11 cellular contexts compared by ENCODE assay signal in the genomic region with DNA sequence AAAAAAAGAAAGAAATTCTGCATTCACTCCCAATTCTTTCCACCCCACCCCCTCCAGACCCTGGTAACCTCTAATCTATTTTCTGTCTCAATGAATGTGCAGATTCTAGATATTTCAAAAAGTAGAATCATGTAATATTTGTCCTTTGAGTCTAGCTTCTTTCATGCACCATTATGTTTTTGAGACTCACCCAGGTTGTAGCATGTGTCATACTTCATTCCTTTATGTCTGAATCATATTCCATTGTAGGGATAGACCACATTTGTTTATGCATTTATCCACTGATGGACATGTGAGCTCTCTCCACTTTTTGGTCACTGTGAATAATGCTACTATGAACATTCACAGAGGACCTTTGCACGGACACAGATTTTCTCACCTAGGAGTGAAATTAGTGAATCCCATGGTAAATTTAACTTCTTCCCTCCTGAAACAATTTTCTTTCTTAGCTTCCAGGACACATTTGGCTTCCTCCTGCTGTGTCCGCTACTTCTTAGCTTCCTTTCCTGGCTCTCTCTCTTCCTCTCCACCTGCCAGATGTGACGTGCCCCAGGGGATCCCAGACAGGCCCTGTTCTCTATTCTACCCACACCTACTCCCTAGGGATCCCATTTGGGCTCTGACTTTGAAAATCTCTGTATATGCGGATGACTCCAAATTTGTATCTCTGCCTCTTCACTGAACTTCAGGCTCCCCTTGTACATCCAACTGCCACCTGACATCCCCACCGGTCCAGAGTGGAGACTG. TPM values are rescaled to one million over a fixed set of nuclear protein-coding genes. Genes with fewer than 3 reads are reported as not detected.
DNase-seq lines count a peak whose midpoint lies in the region; FAIRE-seq and TF ChIP-seq lines count a peak whose summit lies in the region.
"Had no signal": no experiment of that assay in that cellular context is flagged by ENCODE, and none has a peak within 500 bp of the region (broad histone marks: within the 10 kb centered on the region; RNA-seq: fewer than 3 reads in every experiment).

No MANE protein-coding gene starts in this region.

- H3K4me3 ChIP-seq in epithelial cell of proximal tubule (ENCODE audit: low read depth, low read length) = no peak overlapping the region
- no peak overlapping the region for H3K4me3 ChIP-seq in skeletal muscle cell (ENCODE audit: low read depth, low read length)
- H3K4me3 ChIP-seq: upper lobe of left lung had no signal

- FAIRE-seq in RCC 7860 (lab: Jason Lieb, UNC) = peak; percentile 95

- DNase-seq in H4 (ENCODE audit: low spot score) (peak; percentile 89), RCC 7860 (ENCODE audit: low spot score) (peak; percentile 91), epithelial cell of proximal tubule (ENCODE audit: low read depth) (peak; percentile 55), skeletal muscle cell (ENCODE audit: low read depth) (peak; percentile 52), NCI-H748 treated with DMSO at 0.1 percent for 48 hours (lab: John Stamatoyannopoulos, UW) (no peak), GF-D8 (lab: John Stamatoyannopoulos, UW) (no peak), COLO668 (lab: John Stamatoyannopoulos, UW; ENCODE audit: unreplicated experiment) (no peak)
- no peak for DNase-seq in activated CD8-positive, alpha-beta memory T cell treated with anti-CD3 and anti-CD28 coated beads, Interleukin-2, amount 50 U/mL, for 4 hours
- DNase-seq: caudate nucleus, left cardiac atrium, upper lobe of left lung had no signal

- TF ChIP-seq CTCF in epithelial cell of proximal tubule (conservative IDR thresholded peaks at IDR 0.05; ENCODE audit: low read depth, low read length) = no peak

RNA-seq across cellular contexts. Expression of a gene that starts 24.0 kb away (rescaled TPM):
- total RNA-seq in H4 (2014; rRNA removed; shearing (Covaris generic)) = 11.2 and 13.8 TPM in 2 replicates
- total RNA-seq in epithelial cell of proximal tubule = 19.0 and 20.5 TPM in 2 replicates

Comparison
In these comparisons a context has a peak if more than half of its experiments do, and no peak if none do; other contexts are left out.
1. DNase-seq: peak in H4 (single experiment), RCC 7860 (single experiment), epithelial cell of proximal tubule (single experiment) and skeletal muscle cell (single experiment); none in NCI-H748 treated with DMSO at 0.1 percent for 48 hours (single experiment), GF-D8 (single experiment), activated CD8-positive, alpha-beta memory T cell treated with anti-CD3 and anti-CD28 coated beads, Interleukin-2, amount 50 U/mL, for 4 hours (single experiment) and COLO668 (single experiment).